In genomic region chr15:60592386-60593339, GRCh38 we compare ENCODE assay signal across 8 cellular contexts.
A peak's percentile ranks its signal among the peaks of the same experiment; 100 is the strongest.
DNase-seq lines count a peak whose midpoint lies in the region; ATAC-seq and TF ChIP-seq lines count a peak whose summit lies in the region.

No MANE protein-coding gene starts in this region.

- H3K9me3 ChIP-seq in lung (ENCODE audit: control insufficient read depth in 2 of 2, insufficient read depth in 1 of 2, low read length in 1 of 2), result no peaks in the 10 kb centered on the region

- intact Hi-C loops in dorsolateral prefrontal cortex (cut with DNase I), result no loop called here

- H3K27me3 ChIP-seq in dorsolateral prefrontal cortex, result no peaks in the 10 kb centered on the region
- H3K27me3 ChIP-seq in lung (ENCODE audit: control insufficient read depth, insufficient read depth), result no peaks in the 10 kb centered on the region

- H3K4me1 ChIP-seq in lung (ENCODE audit: control insufficient read depth in 2 of 2, insufficient read depth in 2 of 2, low read length in 2 of 2), result peaks cover 0 to 2% of the 10 kb centered on the region in 2 donors

- WGBS in lung, 2 donors, result 2 to 3% methylated on average over 64 to 91 of the region's 91 CpGs

- H3K27ac ChIP-seq in dorsolateral prefrontal cortex, result peak overlapping the region in 54 of 59 donors; percentile 9 to 94 (median 81)
- peak overlapping the region; percentile 93 to 97 for H3K27ac ChIP-seq in lung (ENCODE audit: low read depth in 1 of 2, low read length in 1 of 2)

- H3K36me3 ChIP-seq in lung (ENCODE audit: control insufficient read depth in 2 of 2, insufficient read depth in 2 of 2, low read length in 2 of 2), result no peaks in the 10 kb centered on the region

- peak; percentile 22 for DNase-seq in A172 (ENCODE audit: low spot score)
- peak; percentile 59 for DNase-seq in NCI-H345 treated with DMSO at 0.1 percent for 48 hours (lab: John Stamatoyannopoulos, UW; ENCODE audit: unreplicated experiment)
- peak; percentile 77 to 80 for DNase-seq in activated CD4-positive, alpha-beta T cell treated with anti-CD3 and anti-CD28 coated beads, Interleukin-2, amount 50 U/mL, for 4 hours
- DNase-seq in dorsolateral prefrontal cortex, result peak; percentile 69 to 92 (median 84)
- peak; percentile 82 for DNase-seq in lung (ENCODE audit: low spot score)
- DNase-seq in stimulated activated CD4-positive, alpha-beta T cell treated with anti-CD3 and anti-CD28 coated beads, TNF-alpha, amount 100 ng/mL, for 4 hours (ENCODE audit: low read depth in 3 of 3), result peak; percentile 56 to 75 (median 67)

- ATAC-seq in GM18867 (IDR thresholded peaks at IDR 0.05; ENCODE audit: unreplicated experiment) (peak; percentile 87), HG03108 (IDR thresholded peaks at IDR 0.05; ENCODE audit: unreplicated experiment) (peak; percentile 83), lung (ENCODE audit: insufficient read depth, low FRiP score) (peak; percentile 89)

- peak overlapping the region; percentile 41 to 93 (median 81) for H3K4me3 ChIP-seq in dorsolateral prefrontal cortex
- H3K4me3 ChIP-seq in lung, result peak overlapping the region; percentile 87

- TF ChIP-seq CTCF in dorsolateral prefrontal cortex (IDR thresholded peaks at IDR 0.05 in 54 of 56, conservative IDR thresholded peaks at IDR 0.05 in 2 of 56; ENCODE audit: low read depth in 1 of 56, partially characterized antibody in 56 of 56) (peak in 8 of 56 donors; percentile 5 to 18 (median 10)), lung (IDR thresholded peaks at IDR 0.05; ENCODE audit: control extremely low read depth, extremely low read depth) (no peak)

Comparison
In these comparisons a context has a peak if more than half of its experiments do, and no peak if none do; other contexts are left out.
1. Peak in every context shown above with its lines: DNase-seq, ATAC-seq, H3K4me3 ChIP-seq and H3K27ac ChIP-seq.
2. DNase-seq: peak in every context shown above with its lines; median percentile 84 in dorsolateral prefrontal cortex; 82 in lung; 78 in activated CD4-positive, alpha-beta T cell treated with anti-CD3 and anti-CD28 coated beads, Interleukin-2, amount 50 U/mL, for 4 hours; 67 in stimulated activated CD4-positive, alpha-beta T cell treated with anti-CD3 and anti-CD28 coated beads, TNF-alpha, amount 100 ng/mL, for 4 hours; 59 in NCI-H345 treated with DMSO at 0.1 percent for 48 hours; 22 in A172.